In the genomic region with DNA sequence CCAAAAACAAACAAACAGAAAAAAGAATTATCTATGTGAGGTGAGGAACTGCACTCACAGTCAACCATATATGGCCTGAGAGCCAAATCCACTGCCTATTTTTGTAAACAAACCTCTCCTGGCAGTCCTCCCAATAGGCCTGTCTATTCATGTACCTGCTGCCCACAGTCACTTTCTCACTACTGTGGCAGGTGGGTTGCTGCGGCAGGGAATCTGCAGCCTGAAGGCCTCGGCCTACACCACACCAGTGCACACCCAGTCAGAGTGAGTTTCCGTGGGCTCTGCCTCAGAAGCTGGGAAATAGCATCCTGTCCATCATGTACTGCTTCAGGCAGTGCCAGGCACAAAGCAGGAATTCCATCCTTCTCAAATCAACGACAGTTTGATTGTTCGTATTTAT, we compare ENCODE assay signal across 25 cellular contexts.
"Had no signal": no experiment of that assay in that cellular context is flagged by ENCODE, and none has a peak within 500 bp of the region (broad histone marks: within the 10 kb centered on the region; RNA-seq: fewer than 3 reads in every experiment).

No MANE protein-coding gene starts in this region.

- H3K9me3 Mint-ChIP-seq: naive thymus-derived CD8-positive, alpha-beta T cell; nephron progenitor cell; stimulated activated naive CD8-positive, alpha-beta T cell treated with anti-CD3 and anti-CD28 coated beads, Interleukin-15, amount 100 ng/mL, for 72 hours had no signal

- DNase-seq: dermis blood vessel endothelial cell; effector memory CD4-positive, alpha-beta T cell; gastrocnemius medialis; kidney; mesenchymal stem cell; midbrain; naive thymus-derived CD8-positive, alpha-beta T cell; nephron progenitor cell; nucleus accumbens; stimulated activated CD4-positive, alpha-beta T cell treated with anti-CD3 and anti-CD28 coated beads, Interleukin-12 subunit alpha, Interleukin-12 subunit beta, amount 100 ng/mL, for 4 hours; stimulated activated CD4-positive, alpha-beta T cell treated with anti-CD3 and anti-CD28 coated beads, Interleukin-1b, Interleukin-23, amount 100 ng/mL, for 48 hours; stimulated activated CD4-positive, alpha-beta T cell treated with anti-CD3 and anti-CD28 coated beads, Interleukin-4, amount 100 ng/mL, for 1 hour; stimulated activated CD8-positive, alpha-beta memory T cell treated with anti-CD3 and anti-CD28 coated beads, Interleukin-4, amount 100 ng/mL, for 48 hours; stimulated activated naive CD4-positive, alpha-beta T cell; stimulated activated naive CD8-positive, alpha-beta T cell treated with anti-CD3 and anti-CD28 coated beads, Interleukin-15, amount 100 ng/mL, for 72 hours; trophoblast cell had no signal

- ATAC-seq: gastrocnemius medialis; left lobe of liver; naive thymus-derived CD8-positive, alpha-beta T cell; sciatic nerve; stimulated activated naive CD8-positive, alpha-beta T cell treated with anti-CD3 and anti-CD28 coated beads, Interleukin-15, amount 100 ng/mL, for 72 hours had no signal

- H3K27me3 Mint-ChIP-seq: naive thymus-derived CD8-positive, alpha-beta T cell; stimulated activated naive CD8-positive, alpha-beta T cell treated with anti-CD3 and anti-CD28 coated beads, Interleukin-15, amount 100 ng/mL, for 72 hours had no signal

- H3K27me3 ChIP-seq: gastrocnemius medialis, right atrium auricular region, suprapubic skin had no signal

- H3K4me1 Mint-ChIP-seq: nephron progenitor cell; stimulated activated naive CD8-positive, alpha-beta T cell treated with anti-CD3 and anti-CD28 coated beads, Interleukin-15, amount 100 ng/mL, for 72 hours had no signal

- H3K4me1 ChIP-seq: gastrocnemius medialis, prostate gland, right atrium auricular region, suprapubic skin had no signal

- H3K4me3 ChIP-seq: coronary artery, gastrocnemius medialis, lung, prostate gland, right atrium auricular region, smooth muscle cell, suprapubic skin had no signal

- H3K27ac ChIP-seq: coronary artery, gastrocnemius medialis, prostate gland, right atrium auricular region, suprapubic skin had no signal

- FAIRE-seq: endothelial cell of umbilical vein, kidney had no signal

- H3K4me3 Mint-ChIP-seq: naive thymus-derived CD8-positive, alpha-beta T cell; nephron progenitor cell; stimulated activated naive CD8-positive, alpha-beta T cell treated with anti-CD3 and anti-CD28 coated beads, Interleukin-15, amount 100 ng/mL, for 72 hours had no signal

- H3K9me3 ChIP-seq: gastrocnemius medialis, prostate gland, right atrium auricular region, suprapubic skin had no signal

- H3K27ac Mint-ChIP-seq: naive thymus-derived CD8-positive, alpha-beta T cell; nephron progenitor cell had no signal
